In genomic region chr10:46536171-46536570, GRCh38 we compare ENCODE assay signal across 1 cellular context.
TF ChIP-seq lines count a peak whose summit lies in the region.

No MANE protein-coding gene starts in this region.

TF ChIP-seq in HepG2, 621 proteins besides CTCF, POLR2A, EP300 and RAD21:
- TF ChIP-seq ZZZ3 (CRISPR knock-in tag; IDR thresholded peaks at IDR 0.05; ENCODE audit: borderline replicate concordance) (no peak), HOXA3 (CRISPR knock-in tag; IDR thresholded peaks at IDR 0.05) (no peak), ZNF792 (CRISPR knock-in tag; IDR thresholded peaks at IDR 0.05) (no peak), ZNF878 (CRISPR knock-in tag; IDR thresholded peaks at IDR 0.05) (no peak), RARA (CRISPR knock-in tag; IDR thresholded peaks at IDR 0.05) (no peak), HES4 (CRISPR knock-in tag; IDR thresholded peaks at IDR 0.05; ENCODE audit: borderline replicate concordance) (no peak), XBP1 (CRISPR knock-in tag; IDR thresholded peaks at IDR 0.05) (no peak), TP53 (CRISPR knock-in tag; conservative IDR thresholded peaks at IDR 0.05) (no peak), USF2 (IDR thresholded peaks at IDR 0.05; ENCODE audit: low read depth, low read length) (no peak), USF2 (CRISPR knock-in tag; IDR thresholded peaks at IDR 0.05; ENCODE audit: borderline replicate concordance) (no peak), ZNF337 (CRISPR knock-in tag; IDR thresholded peaks at IDR 0.05; ENCODE audit: borderline replicate concordance, low read depth) (no peak), ZNF510 (CRISPR knock-in tag; IDR thresholded peaks at IDR 0.05; ENCODE audit: low read depth) (no peak), BRD4 (CRISPR knock-in tag; IDR thresholded peaks at IDR 0.05) (no peak), ZNF563 (CRISPR knock-in tag; IDR thresholded peaks at IDR 0.05) (no peak), SATB2 (CRISPR knock-in tag; IDR thresholded peaks at IDR 0.05) (no peak)
- TF ChIP-seq, protein P1, sequence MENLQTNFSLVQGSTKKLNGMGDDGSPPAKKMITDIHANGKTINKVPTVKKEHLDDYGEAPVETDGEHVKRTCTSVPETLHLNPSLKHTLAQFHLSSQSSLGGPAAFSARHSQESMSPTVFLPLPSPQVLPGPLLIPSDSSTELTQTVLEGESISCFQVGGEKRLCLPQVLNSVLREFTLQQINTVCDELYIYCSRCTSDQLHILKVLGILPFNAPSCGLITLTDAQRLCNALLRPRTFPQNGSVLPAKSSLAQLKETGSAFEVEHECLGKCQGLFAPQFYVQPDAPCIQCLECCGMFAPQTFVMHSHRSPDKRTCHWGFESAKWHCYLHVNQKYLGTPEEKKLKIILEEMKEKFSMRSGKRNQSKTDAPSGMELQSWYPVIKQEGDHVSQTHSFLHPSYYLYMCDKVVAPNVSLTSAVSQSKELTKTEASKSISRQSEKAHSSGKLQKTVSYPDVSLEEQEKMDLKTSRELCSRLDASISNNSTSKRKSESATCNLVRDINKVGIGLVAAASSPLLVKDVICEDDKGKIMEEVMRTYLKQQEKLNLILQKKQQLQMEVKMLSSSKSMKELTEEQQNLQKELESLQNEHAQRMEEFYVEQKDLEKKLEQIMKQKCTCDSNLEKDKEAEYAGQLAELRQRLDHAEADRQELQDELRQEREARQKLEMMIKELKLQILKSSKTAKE (CRISPR knock-in tag; IDR thresholded peaks at IDR 0.05; ENCODE audit: borderline replicate concordance), result no peak
- TF ChIP-seq, protein P2, sequence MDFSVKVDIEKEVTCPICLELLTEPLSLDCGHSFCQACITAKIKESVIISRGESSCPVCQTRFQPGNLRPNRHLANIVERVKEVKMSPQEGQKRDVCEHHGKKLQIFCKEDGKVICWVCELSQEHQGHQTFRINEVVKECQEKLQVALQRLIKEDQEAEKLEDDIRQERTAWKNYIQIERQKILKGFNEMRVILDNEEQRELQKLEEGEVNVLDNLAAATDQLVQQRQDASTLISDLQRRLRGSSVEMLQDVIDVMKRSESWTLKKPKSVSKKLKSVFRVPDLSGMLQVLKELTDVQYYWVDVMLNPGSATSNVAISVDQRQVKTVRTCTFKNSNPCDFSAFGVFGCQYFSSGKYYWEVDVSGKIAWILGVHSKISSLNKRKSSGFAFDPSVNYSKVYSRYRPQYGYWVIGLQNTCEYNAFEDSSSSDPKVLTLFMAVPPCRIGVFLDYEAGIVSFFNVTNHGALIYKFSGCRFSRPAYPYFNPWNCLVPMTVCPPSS (IDR thresholded peaks at IDR 0.05), result no peak
